25 cellular contexts compared by ENCODE assay signal in genomic region chr18:27415495-27415894, GRCh38.
DNase-seq lines count a peak whose midpoint lies in the region; ATAC-seq, FAIRE-seq and TF ChIP-seq lines count a peak whose summit lies in the region.
"Had no signal": no experiment of that assay in that cellular context is flagged by ENCODE, and none has a peak within 500 bp of the region (broad histone marks: within the 10 kb centered on the region; RNA-seq: fewer than 3 reads in every experiment).

No MANE protein-coding gene starts in this region.

- H3K27me3 ChIP-seq in HepG2 (ENCODE audit: control insufficient read depth in 1 of 2, insufficient read depth in 2 of 2, low read length in 2 of 2) (no peaks in the 10 kb centered on the region; a peak in 1 of 5 replicates), right lobe of liver (no peaks in the 10 kb centered on the region), psoas muscle (ENCODE audit: insufficient read depth in 3 of 3, low read length in 2 of 3) (no peaks in the 10 kb centered on the region), testis (no peaks in the 10 kb centered on the region)
- H3K27me3 ChIP-seq: BLaER1 had no signal

- intact Hi-C loops in HepG2 (cut with micrococcal nuclease; ENCODE audit: unreplicated experiment) = no loop called here
- intact Hi-C loops in right lobe of liver (cut with DNase I) = no loop called here
- intact Hi-C loops in psoas muscle (cut with DNase I) = no loop called here
- intact Hi-C loops in testis (cut with DNase I; ENCODE audit: low total_unique reads) = no loop called here

- no peaks in the 10 kb centered on the region for H3K36me3 Mint-ChIP-seq in nephron (ENCODE audit: low read depth)
- H3K36me3 Mint-ChIP-seq: CD4-positive, CD25-positive, alpha-beta regulatory T cell; CD8-positive, alpha-beta T cell had no signal

- no peak overlapping the region for H3K4me3 Mint-ChIP-seq in nephron
- H3K4me3 Mint-ChIP-seq: B cell; CD4-positive, CD25-positive, alpha-beta regulatory T cell; CD8-positive, alpha-beta T cell; HFFc6 had no signal

- H3K4me3 ChIP-seq in HepG2 (replicated peaks in 1 of 3; ENCODE audit: insufficient read depth in 1 of 3, low read depth in 2 of 3, low read length in 3 of 3) (no peak overlapping the region), right lobe of liver (no peak overlapping the region), psoas muscle (no peak overlapping the region), testis (no peak overlapping the region)
- H3K4me3 ChIP-seq: BLaER1, GM12878, HAP-1 had no signal

- H3K79me2 ChIP-seq in HepG2 (ENCODE audit: insufficient read depth, low read length) = no peaks in the 10 kb centered on the region

- ATAC-seq in HepG2 (peak; percentile 73; the same call in 2 of the 3 replicates), right lobe of liver (no peak), psoas muscle (no peak)
- ATAC-seq: CD8-positive, alpha-beta T cell; GM12878 had no signal

- no TSS peak for BruUV-seq in HepG2 (replicated peaks; lab: Mats Ljungman, UMichigan)

- in situ Hi-C loops in HepG2 (cut with HindIII; ENCODE audit: extremely low pct_ligation_motif_present, low pct_unique_long_range_greater_than_20kb) = no loop called here

- H3K4me1 Mint-ChIP-seq in nephron = peaks cover 50% of the 10 kb centered on the region
- H3K4me1 Mint-ChIP-seq: B cell; CD4-positive, CD25-positive, alpha-beta regulatory T cell had no signal

- H3K4me1 ChIP-seq in HepG2 (ENCODE audit: insufficient read depth, low read length) (peaks cover 25% of the 10 kb centered on the region), right lobe of liver (no peaks in the 10 kb centered on the region), psoas muscle (peaks cover 24% of the 10 kb centered on the region), testis (no peaks in the 10 kb centered on the region)
- H3K4me1 ChIP-seq: BLaER1, HAP-1 had no signal

- no peak for TF ChIP-seq POLR2A in HepG2 (IDR thresholded peaks at IDR 0.05; ENCODE audit: insufficient read depth in 1 of 2, low read depth in 2 of 2, low read length in 2 of 2)
- no peak for TF ChIP-seq POLR2A in right lobe of liver (IDR thresholded peaks at IDR 0.05)
- TF ChIP-seq POLR2A in testis (IDR thresholded peaks at IDR 0.05) = no peak

- TF ChIP-seq EP300 in HepG2 (IDR thresholded peaks at IDR 0.05; ENCODE audit: low read depth in 2 of 2, low read length in 2 of 2) = no peak
- no peak for TF ChIP-seq EP300 in HepG2 (CRISPR knock-in tag; IDR thresholded peaks at IDR 0.05; ENCODE audit: borderline replicate concordance)

- H4K20me1 ChIP-seq in HepG2 (ENCODE audit: insufficient read depth, low read length) = no peaks in the 10 kb centered on the region
- H4K20me1 ChIP-seq: BLaER1 had no signal

- TF ChIP-seq RAD21 in HepG2 (CRISPR knock-in tag; IDR thresholded peaks at IDR 0.05) = no peak

- DNase-seq in HepG2 (ENCODE audit: low spot score) (peak; percentile 31), right lobe of liver (no peak), psoas muscle (no peak), globus pallidus (ENCODE audit: low spot score) (no peak), activated gamma-delta T cell treated with Interleukin-2 at 50 U/mL for 16 hours (no peak), testis (no peak), RPMI8226 (no peak)
- DNase-seq: CD4-positive, CD25-positive, alpha-beta regulatory T cell; CD8-positive, alpha-beta T cell; DMS 273 treated with DMSO at 0.1 percent for 48 hours; DMS79; EL; GDM1; GOT3; HFFc6 had no signal

- H3K4me2 ChIP-seq in HepG2 (ENCODE audit: low read depth, low read length) = peak overlapping the region; percentile 4; the same call in 1 of the 2 replicates
- H3K4me2 ChIP-seq: BLaER1 had no signal

- peak overlapping the region; percentile 44 to 80 (median 50) for H3K27ac Mint-ChIP-seq in nephron
- H3K27ac Mint-ChIP-seq: B cell; CD4-positive, CD25-positive, alpha-beta regulatory T cell; CD8-positive, alpha-beta T cell; HFFc6 had no signal

- POLR2A ChIA-PET in HepG2 (lab: Yijun Ruan, JAX) = no interaction called here

- H3K36me3 ChIP-seq in HepG2 (replicated peaks in 1 of 2; ENCODE audit: control insufficient read depth in 1 of 2, insufficient read depth in 2 of 2, low read length in 2 of 2) (no peaks in the 10 kb centered on the region), right lobe of liver (no peaks in the 10 kb centered on the region), psoas muscle (ENCODE audit: insufficient read depth in 1 of 2, low read depth in 1 of 2) (no peaks in the 10 kb centered on the region), testis (ENCODE audit: low read depth, missing control alignments) (no peaks in the 10 kb centered on the region)
- H3K36me3 ChIP-seq: BLaER1, HAP-1 had no signal

- no peak overlapping the region for H3K9ac ChIP-seq in HepG2 (ENCODE audit: insufficient read depth, low read depth, low read length)
- H3K9ac ChIP-seq: BLaER1 had no signal

- CTCF ChIA-PET in HepG2 (lab: Yijun Ruan, JAX; ENCODE audit: low intra/inter-chr PET ratio, low total read pairs) = no interaction called here

- H3K9me3 ChIP-seq in HepG2 (ENCODE audit: low read length) (no peaks in the 10 kb centered on the region), right lobe of liver (no peaks in the 10 kb centered on the region), psoas muscle (no peaks in the 10 kb centered on the region), testis (no peaks in the 10 kb centered on the region)
- H3K9me3 ChIP-seq: BLaER1, HAP-1 had no signal

- H2AFZ ChIP-seq in HepG2 (ENCODE audit: low read length) = no peak overlapping the region

- no peaks in the 10 kb centered on the region for H3K27me3 Mint-ChIP-seq in nephron (ENCODE audit: low read depth)
- H3K27me3 Mint-ChIP-seq: B cell; CD4-positive, CD25-positive, alpha-beta regulatory T cell had no signal

- no peak for FAIRE-seq in HepG2 (lab: Jason Lieb, UNC)
- FAIRE-seq: A204.1, D721Med, GM12878, H54 had no signal

- H3K27ac ChIP-seq in HepG2 (ENCODE audit: extremely low read length, insufficient read depth, low read length) = no peak overlapping the region
- no peak overlapping the region for H3K27ac ChIP-seq in right lobe of liver
- H3K27ac ChIP-seq in psoas muscle = peak overlapping the region; percentile 2
- H3K27ac ChIP-seq in testis = no peak overlapping the region
- H3K27ac ChIP-seq: 22Rv1, BLaER1, C4-2B had no signal

- 3% methylated on average over 4 of the region's 4 CpGs for WGBS in HepG2 (ENCODE audit: low lambda C conversion rate)
- 38% methylated on average over 4 of the region's 4 CpGs for WGBS in right lobe of liver (ENCODE audit: insufficient coverage, low coverage, low lambda C conversion rate, missing lambda C conversion rate)
- 66 to 75% (median 71%) methylated on average over 4 of the region's 4 CpGs for WGBS in psoas muscle, 3 donors
- WGBS in testis, 2 donors = 90 to 94% methylated on average over 4 of the region's 4 CpGs

- TF ChIP-seq CTCF in HepG2 (CRISPR knock-in tag; IDR thresholded peaks at IDR 0.05) = no peak
- no peak for TF ChIP-seq CTCF in right lobe of liver (IDR thresholded peaks at IDR 0.05)
- no peak for TF ChIP-seq CTCF in nephron (IDR thresholded peaks at IDR 0.05; ENCODE audit: unreplicated experiment in 3 of 3)
- no peak for TF ChIP-seq CTCF in psoas muscle (IDR thresholded peaks at IDR 0.05)
- no peak for TF ChIP-seq CTCF in testis (IDR thresholded peaks at IDR 0.05)

- H3K9me3 Mint-ChIP-seq in nephron = no peaks in the 10 kb centered on the region

TF ChIP-seq in HepG2, 621 proteins besides CTCF, POLR2A, EP300 and RAD21 (continues in another document):
- TF ChIP-seq FOXO1 (CRISPR knock-in tag; IDR thresholded peaks at IDR 0.05) (peak; percentile 33; the same call in 1 of the 2 replicates), SOX13 (IDR thresholded peaks at IDR 0.05) (peak; percentile 34; the same call in 1 of the 2 replicates), SOX13 (CRISPR knock-in tag; conservative IDR thresholded peaks at IDR 0.05 in 1 of 2, IDR thresholded peaks at IDR 0.05 in 1 of 2) (peak in 1 of 2 experiments; percentile 74; a peak in 2 of 4 replicates), RARA (CRISPR knock-in tag; IDR thresholded peaks at IDR 0.05) (peak; percentile 23; the same call in 1 of the 2 replicates), ZNF414 (CRISPR knock-in tag; IDR thresholded peaks at IDR 0.05) (no peak), HMG20A (CRISPR knock-in tag; IDR thresholded peaks at IDR 0.05; ENCODE audit: borderline replicate concordance) (0 out of 2 replicates have a peak, but pooled peaks have one; percentile 25), ZNF180 (CRISPR knock-in tag; IDR thresholded peaks at IDR 0.05; ENCODE audit: borderline replicate concordance, low read depth) (no peak), SOX5 (CRISPR knock-in tag; IDR thresholded peaks at IDR 0.05; ENCODE audit: borderline replicate concordance) (peak; percentile 69), ZBTB10 (CRISPR knock-in tag; IDR thresholded peaks at IDR 0.05; ENCODE audit: borderline replicate concordance) (no peak), HNF4G (IDR thresholded peaks at IDR 0.05; ENCODE audit: borderline replicate concordance, low read depth, low read length) (peak; percentile 43; the same call in 1 of the 2 replicates), HNF4G (CRISPR knock-in tag; IDR thresholded peaks at IDR 0.05; ENCODE audit: borderline replicate concordance, low read depth) (no peak), STAG1 (CRISPR knock-in tag; IDR thresholded peaks at IDR 0.05) (no peak)
